1 cellular context compared by ENCODE assay signal in the genomic region with DNA sequence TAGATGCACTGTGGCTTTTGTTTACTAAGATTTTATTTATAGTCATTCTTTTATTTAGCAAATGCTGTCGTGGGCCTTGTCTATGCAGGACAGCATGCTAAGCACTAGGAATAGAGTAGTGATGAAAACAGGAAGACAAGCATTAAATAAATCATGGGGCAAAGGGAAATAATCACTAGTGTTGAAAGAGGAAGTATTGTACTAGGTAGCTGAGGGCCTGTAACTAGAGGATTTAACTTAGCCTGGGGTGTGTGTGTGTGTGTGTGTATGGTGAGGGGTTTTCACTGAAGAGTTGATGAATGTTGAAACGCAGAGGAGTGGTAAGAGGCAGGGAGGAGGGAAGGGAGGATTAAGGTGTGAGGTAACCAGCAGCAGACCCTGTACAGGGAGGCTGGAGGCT.
TF ChIP-seq lines count a peak whose summit lies in the region.

No MANE protein-coding gene starts in this region.

TF ChIP-seq in HepG2, 621 proteins besides CTCF, POLR2A, EP300 and RAD21 (continued from another document):
- TF ChIP-seq HHEX (CRISPR knock-in tag; IDR thresholded peaks at IDR 0.05), result no peak
- TF ChIP-seq ZNF75D (CRISPR knock-in tag; IDR thresholded peaks at IDR 0.05; ENCODE audit: borderline replicate concordance), result no peak
